In genomic region chr6:49142422-49143151, GRCh38 we compare ENCODE assay signal across 17 cellular contexts.
"Had no signal": no experiment of that assay in that cellular context is flagged by ENCODE, and none has a peak within 500 bp of the region (broad histone marks: within the 10 kb centered on the region; RNA-seq: fewer than 3 reads in every experiment).

No MANE protein-coding gene starts in this region.

- H3K36me3 ChIP-seq: colonic mucosa, esophagus muscularis mucosa, prostate gland had no signal

- ATAC-seq: body of pancreas, right cardiac atrium had no signal

- H3K27ac ChIP-seq: body of pancreas, colonic mucosa, esophagus muscularis mucosa, hepatocyte, prostate gland had no signal

- H3K79me2 ChIP-seq: hepatocyte had no signal

- H3K27me3 Mint-ChIP-seq: activated naive CD8-positive, alpha-beta T cell treated with anti-CD3 and anti-CD28 coated beads for 36 hours; stimulated activated naive CD8-positive, alpha-beta T cell treated with anti-CD3 and anti-CD28 coated beads, Interleukin-15, Interleukin-2, amounts not matched to agents 100 ng/mL and 50 ng/mL, for 24 hours had no signal

- H3K4me1 Mint-ChIP-seq: activated naive CD8-positive, alpha-beta T cell treated with anti-CD3 and anti-CD28 coated beads for 36 hours; immature natural killer cell; nephron had no signal

- H3K27me3 ChIP-seq: body of pancreas, colonic mucosa, esophagus muscularis mucosa, hepatocyte had no signal

- H3K4me3 Mint-ChIP-seq: activated naive CD8-positive, alpha-beta T cell treated with anti-CD3 and anti-CD28 coated beads for 36 hours; immature natural killer cell; nephron; stimulated activated naive CD8-positive, alpha-beta T cell treated with anti-CD3 and anti-CD28 coated beads, Interleukin-15, Interleukin-2, amounts not matched to agents 100 ng/mL and 50 ng/mL, for 24 hours; type B pancreatic cell had no signal

- DNase-seq: activated CD4-positive, alpha-beta T cell treated with anti-CD3 and anti-CD28 coated beads, Interleukin-2, amount 50 U/mL, for 1 hour; activated CD8-positive, alpha-beta memory T cell treated with anti-CD3 and anti-CD28 coated beads for 24 hours; activated gamma-delta T cell treated with Interleukin-2 at 50 U/mL for 16 hours; activated naive CD8-positive, alpha-beta T cell treated with anti-CD3 and anti-CD28 coated beads for 36 hours; amygdala; body of pancreas; central memory CD4-positive, alpha-beta T cell; colonic mucosa; immature natural killer cell; right cardiac atrium; small intestine had no signal

- H3K4me1 ChIP-seq: body of pancreas, colonic mucosa, esophagus muscularis mucosa, prostate gland had no signal

- H3K36me3 Mint-ChIP-seq: activated naive CD8-positive, alpha-beta T cell treated with anti-CD3 and anti-CD28 coated beads for 36 hours; type B pancreatic cell had no signal

- H3K9me3 ChIP-seq: body of pancreas, colonic mucosa, prostate gland had no signal

- H3K4me2 ChIP-seq: hepatocyte had no signal

- H3K27ac Mint-ChIP-seq: activated naive CD8-positive, alpha-beta T cell treated with anti-CD3 and anti-CD28 coated beads for 36 hours; immature natural killer cell; nephron; stimulated activated naive CD8-positive, alpha-beta T cell treated with anti-CD3 and anti-CD28 coated beads, Interleukin-15, Interleukin-2, amounts not matched to agents 100 ng/mL and 50 ng/mL, for 24 hours; type B pancreatic cell had no signal

- H3K4me3 ChIP-seq: body of pancreas, colonic mucosa, esophagus muscularis mucosa, hepatocyte, prostate gland had no signal

- H2AFZ ChIP-seq: hepatocyte had no signal
